24 cellular contexts compared by ENCODE assay signal in the genomic region with DNA sequence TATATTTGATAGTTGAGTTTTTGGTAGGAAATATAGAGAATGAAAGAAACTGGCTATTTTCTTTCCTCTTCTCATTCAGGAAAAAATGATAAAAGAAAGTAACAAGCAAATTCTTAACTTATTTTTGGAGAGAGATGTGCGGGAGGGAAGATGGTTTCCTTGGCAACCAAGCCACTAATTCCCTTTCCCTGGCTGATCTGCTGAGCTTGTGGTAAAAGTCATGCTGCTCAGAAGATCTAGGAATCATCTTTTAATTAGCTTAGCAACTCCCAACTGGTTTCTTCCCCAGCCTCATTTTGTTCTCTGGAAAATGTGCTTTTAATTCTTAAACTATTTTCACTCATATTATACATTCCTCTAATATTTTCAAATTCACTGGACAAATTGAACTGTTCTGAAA. TPM values are rescaled to one million over a fixed set of nuclear protein-coding genes. Genes with fewer than 3 reads are reported as not detected.
"Had no signal": no experiment of that assay in that cellular context is flagged by ENCODE, and none has a peak within 500 bp of the region (broad histone marks: within the 10 kb centered on the region; RNA-seq: fewer than 3 reads in every experiment).

No MANE protein-coding gene starts in this region.

- H3K27me3 ChIP-seq: gastroesophageal sphincter, heart right ventricle, pancreas, sigmoid colon, stomach, testis, upper lobe of right lung had no signal

- H3K4me3 Mint-ChIP-seq: activated CD4-positive, alpha-beta T cell treated with anti-CD3 and anti-CD28 coated beads, Interleukin-2, amount 10 ng/mL, durations not matched to agents 24 days and 14 days; activated CD8-positive, alpha-beta T cell treated with anti-CD3 and anti-CD28 coated beads, Interleukin-2, amount 10 ng/mL, durations not matched to agents 7 days and 5 days; activated T-cell treated with anti-CD3 and anti-CD28 coated beads, Interleukin-2, amount 50 U/mL, for 72 hours; brain; central memory CD8-positive, alpha-beta T cell had no signal

- DNase-seq: activated CD4-positive, alpha-beta T cell treated with anti-CD3 and anti-CD28 coated beads, Interleukin-2, amount 10 ng/mL, durations not matched to agents 24 days and 14 days; activated CD4-positive, CD25-positive, alpha-beta regulatory T cell; activated CD8-positive, alpha-beta memory T cell treated with anti-CD3 and anti-CD28 coated beads, Interleukin-2, amount 50 U/mL, for 48 hours; activated CD8-positive, alpha-beta T cell treated with anti-CD3 and anti-CD28 coated beads, Interleukin-2, amount 10 ng/mL, durations not matched to agents 7 days and 5 days; activated gamma-delta T cell; activated T-cell treated with anti-CD3 and anti-CD28 coated beads, Interleukin-2, amount 50 U/mL, for 72 hours; effector CD4-positive, alpha-beta T cell; heart right ventricle; left colon; midbrain; pancreas; sigmoid colon; stimulated activated CD4-positive, alpha-beta T cell treated with anti-CD3 and anti-CD28 coated beads, Interleukin-1b, Interleukin-23, amount 100 ng/mL, for 48 hours; stomach; T-helper 2 cell; testis; upper lobe of right lung had no signal

- H3K4me3 ChIP-seq: coronary artery, gastroesophageal sphincter, heart right ventricle, lung, pancreas, sigmoid colon, stomach, testis, upper lobe of right lung had no signal

- H3K9me3 Mint-ChIP-seq: activated naive CD4-positive, alpha-beta T cell treated with anti-CD3 and anti-CD28 coated beads, Interleukin-2, amount 50 U/mL, for 72 hours; activated T-cell treated with anti-CD3 and anti-CD28 coated beads, Interleukin-2, amount 50 U/mL, for 72 hours; brain; central memory CD8-positive, alpha-beta T cell had no signal

- H3K27me3 Mint-ChIP-seq: activated CD4-positive, alpha-beta T cell treated with anti-CD3 and anti-CD28 coated beads, Interleukin-2, amount 10 ng/mL, durations not matched to agents 24 days and 14 days; brain; central memory CD8-positive, alpha-beta T cell had no signal

- H3K27ac Mint-ChIP-seq: activated CD4-positive, alpha-beta T cell treated with anti-CD3 and anti-CD28 coated beads, Interleukin-2, amount 10 ng/mL, durations not matched to agents 24 days and 14 days; activated CD8-positive, alpha-beta T cell treated with anti-CD3 and anti-CD28 coated beads, Interleukin-2, amount 10 ng/mL, durations not matched to agents 7 days and 5 days; activated naive CD4-positive, alpha-beta T cell treated with anti-CD3 and anti-CD28 coated beads, Interleukin-2, amount 50 U/mL, for 72 hours; activated T-cell treated with anti-CD3 and anti-CD28 coated beads, Interleukin-2, amount 50 U/mL, for 72 hours had no signal

- H3K27ac ChIP-seq: coronary artery, gastroesophageal sphincter, heart right ventricle, pancreas, sigmoid colon, stomach, testis, upper lobe of right lung had no signal

- H3K4me1 ChIP-seq: gastroesophageal sphincter, sigmoid colon, stomach, testis, upper lobe of right lung had no signal

- ATAC-seq: activated CD8-positive, alpha-beta T cell treated with anti-CD3 and anti-CD28 coated beads, Interleukin-2, amount 10 ng/mL, durations not matched to agents 7 days and 5 days; activated naive CD4-positive, alpha-beta T cell treated with anti-CD3 and anti-CD28 coated beads, Interleukin-2, amount 50 U/mL, for 72 hours; activated T-cell treated with anti-CD3 and anti-CD28 coated beads, Interleukin-2, amount 50 U/mL, for 72 hours; gastroesophageal sphincter; heart right ventricle; left colon; pancreas; upper lobe of right lung had no signal

RNA-seq across cellular contexts. Expression of a gene that starts 35.6 kb away (rescaled TPM):
- total RNA-seq: activated CD8-positive, alpha-beta T cell treated with anti-CD3 and anti-CD28 coated beads, Interleukin-2, amount 10 ng/mL, durations not matched to agents 7 days and 5 days; activated naive CD4-positive, alpha-beta T cell treated with anti-CD3 and anti-CD28 coated beads, Interleukin-2, amount 50 U/mL, for 72 hours; activated T-cell treated with anti-CD3 and anti-CD28 coated beads, Interleukin-2, amount 50 U/mL, for 72 hours; endothelial cell of umbilical vein; left colon; upper lobe of right lung had no signal
- polyA plus RNA-seq: stomach had no signal
